Comparison of ENCODE assay signal across 27 cellular contexts in the genomic region with DNA sequence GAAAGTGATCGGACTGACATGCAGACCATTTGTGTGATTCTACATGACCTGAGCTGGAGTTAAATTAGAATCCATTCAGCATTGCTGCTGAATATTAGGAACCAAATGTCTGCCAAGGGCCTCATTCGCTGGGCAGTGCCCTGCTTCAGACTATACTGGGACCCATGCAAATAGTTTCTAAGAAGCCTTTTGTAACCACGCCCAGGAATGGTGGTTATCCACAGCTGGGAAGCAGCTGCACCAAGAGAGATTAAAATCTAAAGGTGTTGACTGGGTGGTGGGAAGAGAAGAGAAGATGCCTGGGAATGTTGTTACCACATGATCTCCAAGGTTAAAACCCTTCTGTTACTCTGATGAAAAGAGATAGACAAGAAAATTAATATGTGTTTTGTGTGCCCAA.
"Had no signal": no experiment of that assay in that cellular context is flagged by ENCODE, and none has a peak within 500 bp of the region (broad histone marks: within the 10 kb centered on the region; RNA-seq: fewer than 3 reads in every experiment).

No MANE protein-coding gene starts in this region.

- H3K27ac ChIP-seq: left ventricle myocardium inferior, neutrophil, ovary, right atrium auricular region, right lobe of liver, skin epidermis, stomach, testis, thyroid gland, transverse colon, upper lobe of left lung had no signal

- H3K9me3 ChIP-seq: left ventricle myocardium inferior, mucosa of descending colon, neutrophil, ovary, right atrium auricular region, right lobe of liver, stomach, testis, thyroid gland, transverse colon, upper lobe of left lung had no signal

- H3K4me1 Mint-ChIP-seq: naive thymus-derived CD8-positive, alpha-beta T cell; nephron; neural crest cell had no signal

- H3K9me3 Mint-ChIP-seq: nephron; neural crest cell; stimulated activated naive B cell treated with anti-CD40 and anti-IgM and Interleukin-4, amounts not matched to agents 10 μg/mL and 1 μg/mL and 100 μg/mL, for 72 hours had no signal

- DNase-seq: islet precursor cell; left ventricle myocardium inferior; midbrain; mucosa of descending colon; naive thymus-derived CD8-positive, alpha-beta T cell; occipital lobe; ovary; right lobe of liver; stimulated activated CD4-positive, alpha-beta T cell treated with anti-CD3 and anti-CD28 coated beads, Interleukin-12 subunit alpha, Interleukin-12 subunit beta, amount 100 ng/mL, for 4 hours; stimulated activated CD4-positive, alpha-beta T cell treated with anti-CD3 and anti-CD28 coated beads, Interleukin-15, amount 100 ng/mL, for 24 hours; stimulated activated CD4-positive, alpha-beta T cell treated with anti-CD3 and anti-CD28 coated beads, Interleukin-2, amount 100 ng/mL, for 24 hours; stimulated activated CD4-positive, alpha-beta T cell treated with anti-CD3 and anti-CD28 coated beads, Interleukin-4, amount 100 ng/mL, for 1 hour; stimulated activated naive B cell treated with anti-CD40 and anti-IgM and Interleukin-4, amounts not matched to agents 10 μg/mL and 1 μg/mL and 100 μg/mL, for 72 hours; stimulated activated naive CD8-positive, alpha-beta T cell treated with anti-CD3 and anti-CD28 coated beads, Interleukin-15, Interleukin-2, amounts not matched to agents 100 U/mL and 50 U/mL, for 24 hours; stomach; testis; thyroid gland; transverse colon; upper lobe of left lung had no signal

- H3K36me3 Mint-ChIP-seq: naive thymus-derived CD8-positive, alpha-beta T cell; stimulated activated naive B cell treated with anti-CD40 and anti-IgM and Interleukin-4, amounts not matched to agents 10 μg/mL and 1 μg/mL and 100 μg/mL, for 72 hours had no signal

- H3K27me3 ChIP-seq: neutrophil, ovary, right atrium auricular region, right lobe of liver, stomach, testis, thyroid gland, transverse colon, upper lobe of left lung had no signal

- ATAC-seq: mucosa of descending colon; naive thymus-derived CD8-positive, alpha-beta T cell; right lobe of liver; stimulated activated naive B cell treated with anti-CD40 and anti-IgM and Interleukin-4, amounts not matched to agents 10 μg/mL and 1 μg/mL and 100 μg/mL, for 72 hours; stimulated activated naive CD8-positive, alpha-beta T cell treated with anti-CD3 and anti-CD28 coated beads, Interleukin-15, Interleukin-2, amounts not matched to agents 100 U/mL and 50 U/mL, for 24 hours had no signal

- H3K4me3 ChIP-seq: left ventricle myocardium inferior, lung, mucosa of descending colon, ovary, right atrium auricular region, right lobe of liver, skin epidermis, stomach, testis, thyroid gland, transverse colon, upper lobe of left lung had no signal

- H3K4me3 Mint-ChIP-seq: naive thymus-derived CD8-positive, alpha-beta T cell; nephron; neural crest cell; stimulated activated naive B cell treated with anti-CD40 and anti-IgM and Interleukin-4, amounts not matched to agents 10 μg/mL and 1 μg/mL and 100 μg/mL, for 72 hours had no signal

- H3K27me3 Mint-ChIP-seq: progenitor cell of endocrine pancreas; stimulated activated naive B cell treated with anti-CD40 and anti-IgM and Interleukin-4, amounts not matched to agents 10 μg/mL and 1 μg/mL and 100 μg/mL, for 72 hours had no signal

- FAIRE-seq: urothelium cell line had no signal

- H3K36me3 ChIP-seq: left ventricle myocardium inferior, neutrophil, ovary, right atrium auricular region, right lobe of liver, stomach, thyroid gland, transverse colon, upper lobe of left lung had no signal

- H3K27ac Mint-ChIP-seq: naive thymus-derived CD8-positive, alpha-beta T cell; nephron; progenitor cell of endocrine pancreas; stimulated activated naive B cell treated with anti-CD40 and anti-IgM and Interleukin-4, amounts not matched to agents 10 μg/mL and 1 μg/mL and 100 μg/mL, for 72 hours had no signal

- H3K4me1 ChIP-seq: left ventricle myocardium inferior, right atrium auricular region, right lobe of liver, stomach, testis, thyroid gland, transverse colon, upper lobe of left lung had no signal
